8 cellular contexts compared by ENCODE assay signal in genomic region chr6:27809067-27809938, GRCh38.
DNase-seq lines count a peak whose midpoint lies in the region; ATAC-seq and TF ChIP-seq lines count a peak whose summit lies in the region.

No MANE protein-coding gene starts in this region.

- H3K27ac ChIP-seq in BLaER1 treated with 17β-estradiol and CSF1 and Interleukin-3, amounts not matched to agents 10 nM and 100 nM: peak overlapping the region; percentile 66 to 98 (median 96)
- no peak overlapping the region for H3K27ac ChIP-seq in Karpas-422 (ENCODE audit: low read length)

- H3K4me1 Mint-ChIP-seq in natural killer cell treated with Interleukin-12 subunit alpha and Interleukin-12 subunit beta and Interleukin-15 and Interleukin-18, amount 100 ng/mL, for 72 hours (ENCODE audit: low read depth in 2 of 2): peaks cover 38 to 63% of the 10 kb centered on the region in 2 donors

- no peaks in the 10 kb centered on the region for H3K9me3 ChIP-seq in BLaER1 treated with 17β-estradiol and CSF1 and Interleukin-3, amounts not matched to agents 10 nM and 100 nM (replicated peaks in 1 of 11)
- H3K9me3 ChIP-seq in Karpas-422 (ENCODE audit: low read length): no peaks in the 10 kb centered on the region

- no peaks in the 10 kb centered on the region for H3K79me2 ChIP-seq in Karpas-422 (ENCODE audit: low read length)

- ATAC-seq in natural killer cell treated with Interleukin-12 subunit alpha and Interleukin-12 subunit beta and Interleukin-15 and Interleukin-18, amount 100 ng/mL, for 72 hours: no peak
- no peak for ATAC-seq in GM18517 (IDR thresholded peaks at IDR 0.05; ENCODE audit: unreplicated experiment)

- H3K4me3 Mint-ChIP-seq in natural killer cell treated with Interleukin-12 subunit alpha and Interleukin-12 subunit beta and Interleukin-15 and Interleukin-18, amount 100 ng/mL, for 72 hours: peak overlapping the region; percentile 97

- peaks cover 49 to 65% (median 55%) of the 10 kb centered on the region in 10 experiments for H3K4me1 ChIP-seq in BLaER1 treated with 17β-estradiol and CSF1 and Interleukin-3, amounts not matched to agents 10 nM and 100 nM
- H3K4me1 ChIP-seq in Karpas-422 (ENCODE audit: low read length): peaks cover 13% of the 10 kb centered on the region

- peak overlapping the region; percentile 67 to 81 (median 72) for H3K4me3 ChIP-seq in BLaER1 treated with 17β-estradiol and CSF1 and Interleukin-3, amounts not matched to agents 10 nM and 100 nM
- peak overlapping the region; percentile 53; the same call in 1 of the 2 replicates for H3K4me3 ChIP-seq in Karpas-422 (ENCODE audit: low read length)
- peak overlapping the region; percentile 74 for H3K4me3 ChIP-seq in choroid plexus epithelial cell (ENCODE audit: low read depth, low read length)

- DNase-seq in Karpas-422 (no peak), choroid plexus epithelial cell (ENCODE audit: low read depth) (no peak), GOT3 (lab: John Stamatoyannopoulos, UW) (no peak), hypothalamus (lab: John Stamatoyannopoulos, UW) (no peak), T-helper 9 cell (no peak)
- DNase-seq in natural killer cell treated with Interleukin-12 subunit alpha and Interleukin-12 subunit beta and Interleukin-15 and Interleukin-18, amount 100 ng/mL, for 72 hours (ENCODE audit: low spot score): no peak

- peaks cover 0 to 9% (median 3%) of the 10 kb centered on the region in 11 experiments; a peak in 7 of 22 replicates for H4K20me1 ChIP-seq in BLaER1 treated with 17β-estradiol and CSF1 and Interleukin-3, amounts not matched to agents 10 nM and 100 nM
- no peaks in the 10 kb centered on the region for H4K20me1 ChIP-seq in Karpas-422 (ENCODE audit: insufficient read depth, low read depth, low read length)

- H3K27ac Mint-ChIP-seq in natural killer cell treated with Interleukin-12 subunit alpha and Interleukin-12 subunit beta and Interleukin-15 and Interleukin-18, amount 100 ng/mL, for 72 hours: peak overlapping the region; percentile 95

- H3K4me2 ChIP-seq in BLaER1 treated with 17β-estradiol and CSF1 and Interleukin-3, amounts not matched to agents 10 nM and 100 nM: peak overlapping the region; percentile 81 to 98 (median 89)
- peak overlapping the region; percentile 63 for H3K4me2 ChIP-seq in Karpas-422 (ENCODE audit: low read depth, low read length, poor library complexity, severe bottlenecking)

- no peaks in the 10 kb centered on the region for H3K36me3 Mint-ChIP-seq in natural killer cell treated with Interleukin-12 subunit alpha and Interleukin-12 subunit beta and Interleukin-15 and Interleukin-18, amount 100 ng/mL, for 72 hours

- no peak overlapping the region for H2AFZ ChIP-seq in Karpas-422 (ENCODE audit: low read length)

- H3K9me2 ChIP-seq in Karpas-422 (replicated peaks; ENCODE audit: insufficient read depth, low read length): no peaks in the 10 kb centered on the region

- no peaks in the 10 kb centered on the region for H3K27me3 Mint-ChIP-seq in natural killer cell treated with Interleukin-12 subunit alpha and Interleukin-12 subunit beta and Interleukin-15 and Interleukin-18, amount 100 ng/mL, for 72 hours

- no peaks in the 10 kb centered on the region for H3K9me3 Mint-ChIP-seq in natural killer cell treated with Interleukin-12 subunit alpha and Interleukin-12 subunit beta and Interleukin-15 and Interleukin-18, amount 100 ng/mL, for 72 hours

- H3K9ac ChIP-seq in BLaER1 treated with 17β-estradiol and CSF1 and Interleukin-3, amounts not matched to agents 10 nM and 100 nM: peak overlapping the region; percentile 82 to 98 (median 91)
- 0 out of 2 replicates have a peak overlapping the region, but pooled peaks have one; percentile 55 for H3K9ac ChIP-seq in Karpas-422 (ENCODE audit: low read length)

- TF ChIP-seq CTCF in choroid plexus epithelial cell (conservative IDR thresholded peaks at IDR 0.05; ENCODE audit: low read depth, low read length): no peak

- H3K36me3 ChIP-seq in BLaER1 treated with 17β-estradiol and CSF1 and Interleukin-3, amounts not matched to agents 10 nM and 100 nM: no peaks in the 10 kb centered on the region
- H3K36me3 ChIP-seq in Karpas-422 (ENCODE audit: insufficient read depth, low read length): no peaks in the 10 kb centered on the region

- no peaks in the 10 kb centered on the region for H3K27me3 ChIP-seq in BLaER1 treated with 17β-estradiol and CSF1 and Interleukin-3, amounts not matched to agents 10 nM and 100 nM
- no peaks in the 10 kb centered on the region for H3K27me3 ChIP-seq in Karpas-422 (ENCODE audit: low read length)
